ENCODE assay signal across 7 cellular contexts in genomic region chr16:9134739-9135138, GRCh38. TPM values are rescaled to one million over a fixed set of nuclear protein-coding genes. Genes with fewer than 3 reads are reported as not detected.
DNase-seq lines count a peak whose midpoint lies in the region; ATAC-seq and TF ChIP-seq lines count a peak whose summit lies in the region.

No MANE protein-coding gene starts in this region.

- H3K4me3 Mint-ChIP-seq in chondrocyte (ENCODE audit: unreplicated experiment): no peak overlapping the region

- H3K27ac Mint-ChIP-seq in chondrocyte (ENCODE audit: unreplicated experiment): no peak overlapping the region

- peaks cover 9% of the 10 kb centered on the region for H3K4me1 Mint-ChIP-seq in chondrocyte (ENCODE audit: low read depth)

- H3K27me3 Mint-ChIP-seq in chondrocyte (ENCODE audit: low read depth): no peaks in the 10 kb centered on the region

- no peaks in the 10 kb centered on the region for H3K36me3 ChIP-seq in GM06990 (ENCODE audit: control insufficient read depth, insufficient read depth, low read length)

- H3K27me3 ChIP-seq in GM06990 (replicated peaks; ENCODE audit: control insufficient read depth, insufficient read depth, low read length): no peaks in the 10 kb centered on the region

- no peaks in the 10 kb centered on the region for H3K36me3 Mint-ChIP-seq in chondrocyte (ENCODE audit: low read depth)

- no peaks in the 10 kb centered on the region for H3K9me3 Mint-ChIP-seq in chondrocyte (ENCODE audit: low read depth)

- peak; percentile 55 for ATAC-seq in HG02588 (IDR thresholded peaks at IDR 0.05; ENCODE audit: unreplicated experiment)

- TF ChIP-seq CTCF in GM06990 (IDR thresholded peaks at IDR 0.05; ENCODE audit: insufficient read depth, low read length, poor library complexity, severe bottlenecking) (peak; percentile 85), chondrocyte (IDR thresholded peaks at IDR 0.05) (peak; percentile 80)

- H3K4me3 ChIP-seq in GM06990 (replicated peaks; ENCODE audit: low read depth, low read length): no peak overlapping the region

- DNase-seq in GM06990 (ENCODE audit: extremely low read depth, insufficient read length): peak; percentile 72
- DNase-seq in NCI-H2107 (lab: John Stamatoyannopoulos, UW): peak; percentile 40
- DNase-seq in activated CD4-positive, CD25-positive, alpha-beta regulatory T cell treated with anti-CD3 and anti-CD28 coated beads, Interleukin-2, amount 50 U/mL, for 16 hours (ENCODE audit: low read depth, low spot score): peak; percentile 24
- peak; percentile 61 for DNase-seq in chondrocyte (ENCODE audit: low spot score)
- DNase-seq in medulla oblongata (ENCODE audit: extremely low spot score): peak; percentile 64
- DNase-seq in stimulated activated CD8-positive, alpha-beta memory T cell treated with anti-CD3 and anti-CD28 coated beads, Interleukin-4, amount 100 ng/mL, for 4 hours (ENCODE audit: low read depth in 2 of 2, low spot score in 1 of 2): peak; percentile 35 to 44

RNA-seq across cellular contexts. Expression of gene HAPSTR1, which starts 43.3 kb away (rescaled TPM):
- total RNA-seq in chondrocyte: 82.5 to 84.3 TPM (median 83.0 TPM) in 3 replicates
